ENCODE assay signal across 2 cellular contexts in genomic region chr10:75589895-75590654, GRCh38.
TF ChIP-seq lines count a peak whose summit lies in the region.

No MANE protein-coding gene starts in this region.

TF ChIP-seq in HepG2, 621 proteins besides CTCF, POLR2A, EP300 and RAD21:
- TF ChIP-seq MLXIP (CRISPR knock-in tag; IDR thresholded peaks at IDR 0.05; ENCODE audit: borderline replicate concordance) (no peak), ATF7 (IDR thresholded peaks at IDR 0.05) (peak; percentile 34; the same call in 1 of the 2 replicates), ATF7 (CRISPR knock-in tag; IDR thresholded peaks at IDR 0.05) (no peak)

TF ChIP-seq in HEK293, 187 proteins besides CTCF, POLR2A, EP300 and RAD21 (continued from another document):
- TF ChIP-seq ATF2 (tag by site-specific recombination; IDR thresholded peaks at IDR 0.05; ENCODE audit: low read depth) = peak; percentile 55
- TF ChIP-seq HOXC10 (CRISPR knock-in tag; IDR thresholded peaks at IDR 0.05) = no peak
- no peak for TF ChIP-seq ZNF302 (tag by site-specific recombination; IDR thresholded peaks at IDR 0.05; ENCODE audit: low read depth)
- TF ChIP-seq PRDM4 (tag by site-specific recombination; IDR thresholded peaks at IDR 0.05) = 0 out of 2 replicates have a peak, but pooled peaks have one; percentile 12
- TF ChIP-seq ZNF121 (tag by site-specific recombination; IDR thresholded peaks at IDR 0.05) = peak; percentile 94
